10 cellular contexts compared by ENCODE assay signal in genomic region chr10:59872892-59873463, GRCh38. TPM values are rescaled to one million over a fixed set of nuclear protein-coding genes. Genes with fewer than 3 reads are reported as not detected.
DNase-seq lines count a peak whose midpoint lies in the region; ATAC-seq, FAIRE-seq and TF ChIP-seq lines count a peak whose summit lies in the region.
"Had no signal": no experiment of that assay in that cellular context is flagged by ENCODE, and none has a peak within 500 bp of the region (broad histone marks: within the 10 kb centered on the region; RNA-seq: fewer than 3 reads in every experiment).

No MANE protein-coding gene starts in this region.

- no peak for FAIRE-seq in HepG2 (lab: Jason Lieb, UNC)
- FAIRE-seq: HTR-8/SVneo had no signal

- peak overlapping the region; percentile 39 for H3K4me3 Mint-ChIP-seq in MCF 10A (ENCODE audit: unreplicated experiment)

- BruUV-seq in MCF 10A (replicated peaks; lab: Mats Ljungman, UMichigan) (no TSS peak), HepG2 (replicated peaks; lab: Mats Ljungman, UMichigan) (no TSS peak)

- in situ Hi-C loops in HepG2 (cut with HindIII; ENCODE audit: extremely low pct_ligation_motif_present, low pct_unique_long_range_greater_than_20kb) = loop anchor here (25.0 kb wide), 1 partner anchor 164 kb away; no protein-coding TSS in a partner anchor

- WGBS in HepG2 (ENCODE audit: low lambda C conversion rate) = 95% methylated on average over 7 of the region's 7 CpGs

- CTCF ChIA-PET in MCF 10A (lab: Yijun Ruan, JAX) = interaction anchor here (0.7 to 4.1 kb wide), 12 partner anchors 8 to 160 kb away, joined by 3 to 28 read pairs (median 4); partner anchors contain the start of gene CCDC6
- CTCF ChIA-PET in HepG2 (lab: Yijun Ruan, JAX; ENCODE audit: low intra/inter-chr PET ratio, low total read pairs) = no interaction called here

- no peaks in the 10 kb centered on the region for H3K27me3 ChIP-seq in HepG2 (ENCODE audit: control insufficient read depth in 1 of 2, insufficient read depth in 2 of 2, low read length in 2 of 2)

- H2AFZ ChIP-seq in HepG2 (ENCODE audit: low read length) = no peak overlapping the region

- POLR2A ChIA-PET in MCF 10A (lab: Yijun Ruan, JAX) = interaction anchor here (0.5 to 9.4 kb wide), 7 partner anchors 14 to 906 kb away, joined by 3 to 83 read pairs (median 3); partner anchors contain the start of gene CCDC6
- POLR2A ChIA-PET in HepG2 (lab: Yijun Ruan, JAX) = no interaction called here

- TF ChIP-seq RAD21 in HepG2 (CRISPR knock-in tag; IDR thresholded peaks at IDR 0.05) = no peak

- no peak overlapping the region for H3K9ac ChIP-seq in HepG2 (ENCODE audit: insufficient read depth, low read depth, low read length)

- H3K4me1 Mint-ChIP-seq in MCF 10A (ENCODE audit: insufficient read depth, unreplicated experiment) = peaks cover 48% of the 10 kb centered on the region

- peak overlapping the region; percentile 81 for H3K27ac Mint-ChIP-seq in MCF 10A (ENCODE audit: low read depth, unreplicated experiment)

- peaks cover 6% of the 10 kb centered on the region for H3K36me3 Mint-ChIP-seq in MCF 10A (ENCODE audit: insufficient read depth, unreplicated experiment)

- peaks cover 16% of the 10 kb centered on the region for H3K4me1 ChIP-seq in HepG2 (ENCODE audit: insufficient read depth, low read length)

- H3K9me3 Mint-ChIP-seq in MCF 10A (ENCODE audit: unreplicated experiment) = no peaks in the 10 kb centered on the region

- TF ChIP-seq CTCF in MCF 10A (IDR thresholded peaks at IDR 0.05; ENCODE audit: unreplicated experiment) (no peak), HepG2 (CRISPR knock-in tag; IDR thresholded peaks at IDR 0.05) (no peak)

- no peak for TF ChIP-seq POLR2A in HepG2 (IDR thresholded peaks at IDR 0.05; ENCODE audit: insufficient read depth in 1 of 2, low read depth in 2 of 2, low read length in 2 of 2)

- H3K36me3 ChIP-seq in HepG2 (replicated peaks in 1 of 2; ENCODE audit: control insufficient read depth in 1 of 2, insufficient read depth in 2 of 2, low read length in 2 of 2) = no peaks in the 10 kb centered on the region

- no peak overlapping the region for H3K27ac ChIP-seq in HepG2 (ENCODE audit: extremely low read length, insufficient read depth, low read length)

- TF ChIP-seq EP300 in HepG2 (IDR thresholded peaks at IDR 0.05; ENCODE audit: low read depth in 2 of 2, low read length in 2 of 2) (no peak), HepG2 (CRISPR knock-in tag; IDR thresholded peaks at IDR 0.05; ENCODE audit: borderline replicate concordance) (no peak)

- DNase-seq in Right ventricle myocardium inferior (ENCODE audit: missing footprints) = peak; percentile 47
- no peak for DNase-seq in cardiac septum (ENCODE audit: low spot score)
- DNase-seq in MCF 10A (ENCODE audit: unreplicated experiment) = peak; percentile 51
- DNase-seq in HepG2 (ENCODE audit: low spot score) = peak; percentile 55
- no peak for DNase-seq in NCI-H524 treated with DMSO at 0.1 percent for 48 hours (lab: John Stamatoyannopoulos, UW)
- DNase-seq: stimulated activated CD4-positive, alpha-beta T cell treated with anti-CD3 and anti-CD28 coated beads, Interleukin-12 subunit alpha, Interleukin-12 subunit beta, amount 100 ng/mL, for 4 hours had no signal

- H3K27me3 Mint-ChIP-seq in MCF 10A (ENCODE audit: insufficient read depth, unreplicated experiment) = no peaks in the 10 kb centered on the region

- peaks cover 70% of the 10 kb centered on the region for H3K79me2 ChIP-seq in HepG2 (ENCODE audit: insufficient read depth, low read length)

- intact Hi-C loops in Right ventricle myocardium inferior (cut with DNase I) = no loop called here
- intact Hi-C loops in cardiac septum (cut with DNase I) = no loop called here
- intact Hi-C loops in MCF 10A (cut with micrococcal nuclease) = loop anchor here (2.0 kb wide), 1 partner anchor 34 kb away; the partner anchor contains the start of gene CCDC6
- intact Hi-C loops in HepG2 (cut with micrococcal nuclease; ENCODE audit: unreplicated experiment) = no loop called here

- no peak overlapping the region for H3K4me2 ChIP-seq in HepG2 (ENCODE audit: low read depth, low read length)

- H3K9me3 ChIP-seq in HepG2 (ENCODE audit: low read length) = no peaks in the 10 kb centered on the region

- ATAC-seq in Right ventricle myocardium inferior (peak; percentile 61), HepG2 (no peak; the same call in 2 of the 3 replicates), GM18858 (IDR thresholded peaks at IDR 0.05; ENCODE audit: unreplicated experiment) (no peak), GM18511 (IDR thresholded peaks at IDR 0.05; ENCODE audit: unreplicated experiment) (no peak), GM19035 (IDR thresholded peaks at IDR 0.05; ENCODE audit: unreplicated experiment) (no peak)

- no peaks in the 10 kb centered on the region for H4K20me1 ChIP-seq in HepG2 (ENCODE audit: insufficient read depth, low read length)

- H3K4me3 ChIP-seq in HepG2 (replicated peaks in 1 of 3; ENCODE audit: insufficient read depth in 1 of 3, low read depth in 2 of 3, low read length in 3 of 3) = no peak overlapping the region

TF ChIP-seq in HepG2, 621 proteins besides CTCF, POLR2A, EP300 and RAD21:
- no peak for TF ChIP-seq PAX8 (CRISPR knock-in tag; IDR thresholded peaks at IDR 0.05; ENCODE audit: borderline replicate concordance)
- TF ChIP-seq SRF (IDR thresholded peaks at IDR 0.05; ENCODE audit: low read depth, low read length) = peak; percentile 64; the same call in 1 of the 2 replicates

RNA-seq across cellular contexts. Expression of gene CCDC6, which starts 33.4 kb away (rescaled TPM):
- total RNA-seq in Right ventricle myocardium inferior (16.2 TPM), cardiac septum (20.0 TPM), MCF 10A (2022) (56.6 and 66.4 TPM in 2 replicates), HepG2 (2016; rRNA removed; fragmentation: Illumina TruSeq; extraction: Trizol) (18.3 and 34.1 TPM in 2 replicates)
- 4.9 and 5.1 TPM in 2 replicates for total RNA-seq in HepG2 (2016; cell fraction: cytosol; rRNA removed; fragmentation: Illumina TruSeq; extraction: Trizol; ENCODE audit: low read depth)
- 17.2 and 31.8 TPM in 2 replicates for total RNA-seq in HepG2 (2016; cell fraction: insoluble cytoplasmic fraction; rRNA removed; fragmentation: Illumina TruSeq; extraction: Trizol)
- 24.4 and 29.6 TPM in 2 replicates for total RNA-seq in HepG2 (2016; cell fraction: membrane; rRNA removed; fragmentation: Illumina TruSeq; extraction: Trizol)
- 22.7 and 23.4 TPM in 2 replicates for total RNA-seq in HepG2 (2016; cell fraction: nucleus; rRNA removed; fragmentation: Illumina TruSeq; extraction: Trizol)
- polyA plus RNA-seq in HepG2 (2011; rRNA removed) = 15.4 and 17.9 TPM in 2 replicates
- 12.4 and 14.6 TPM in 2 replicates for polyA plus RNA-seq in HepG2 (2011; cell fraction: cytosol; rRNA removed)
- polyA plus RNA-seq in HepG2 (2011; cell fraction: nucleus; rRNA removed) = 6.3 and 7.6 TPM in 2 replicates
- 15.0 and 16.0 TPM in 2 replicates for polyA plus RNA-seq in HepG2 (2012)
- polyA plus RNA-seq in HepG2 (2016; cell fraction: cytosol; fragmentation: Illumina TruSeq; extraction: Trizol; ENCODE audit: low read depth) = 4.1 and 4.6 TPM in 2 replicates
- polyA plus RNA-seq in HepG2 (2016; cell fraction: insoluble cytoplasmic fraction; fragmentation: Illumina TruSeq; extraction: Trizol; ENCODE audit: low read depth) = 30.5 and 32.8 TPM in 2 replicates
- polyA plus RNA-seq in HepG2 (2016; cell fraction: membrane; fragmentation: Illumina TruSeq; extraction: Trizol; ENCODE audit: low read depth) = 14.5 and 19.3 TPM in 2 replicates
- 17.8 and 18.7 TPM in 2 replicates for polyA plus RNA-seq in HepG2 (2016; cell fraction: nucleus; fragmentation: Illumina TruSeq; extraction: Trizol; ENCODE audit: insufficient read depth, low read depth)
- polyA minus RNA-seq in HepG2 (2011; rRNA and poly(A)+ RNA removed; ENCODE audit: low replicate concordance) = 30.5 and 36.4 TPM in 2 replicates
- 29.7 and 30.0 TPM in 2 replicates for polyA minus RNA-seq in HepG2 (2011; cell fraction: cytosol; rRNA and poly(A)+ RNA removed)
- 26.0 and 32.1 TPM in 2 replicates for polyA minus RNA-seq in HepG2 (2011; cell fraction: nucleus; rRNA and poly(A)+ RNA removed)

Comparison
In these comparisons a context has a peak if more than half of its experiments do, and no peak if none do; other contexts are left out.
1. DNase-seq: peak in Right ventricle myocardium inferior (single experiment), MCF 10A (single experiment) and HepG2 (single experiment); none in cardiac septum (single experiment) and NCI-H524 treated with DMSO at 0.1 percent for 48 hours (single experiment).